ENCODE assay signal across 35 cellular contexts in genomic region chr7:147394329-147394728, GRCh38.
DNase-seq lines count a peak whose midpoint lies in the region; ATAC-seq, FAIRE-seq and TF ChIP-seq lines count a peak whose summit lies in the region.
"Had no signal": no experiment of that assay in that cellular context is flagged by ENCODE, and none has a peak within 500 bp of the region (broad histone marks: within the 10 kb centered on the region; RNA-seq: fewer than 3 reads in every experiment).

No MANE protein-coding gene starts in this region.

- no TSS peak for BruUV-seq in HepG2 (replicated peaks; lab: Mats Ljungman, UMichigan)
- BruUV-seq in IMR-90 (replicated peaks; lab: Mats Ljungman, UMichigan) = no TSS peak
- BruUV-seq in K562 (replicated peaks; lab: Mats Ljungman, UMichigan) = no TSS peak

- H3K4me2 ChIP-seq in HepG2 (ENCODE audit: low read depth, low read length) (no peak overlapping the region), A549 (no peak overlapping the region), IMR-90 (ENCODE audit: low read depth, low read length) (no peak overlapping the region), K562 (ENCODE audit: insufficient read depth, low read length) (no peak overlapping the region)
- H3K4me2 ChIP-seq: BLaER1; BLaER1 treated with 17β-estradiol and CSF1 and Interleukin-3, amounts not matched to agents 10 nM and 100 nM had no signal

- H2BK120ac ChIP-seq in IMR-90 (ENCODE audit: low read depth, low read length) = no peak overlapping the region

- no peak overlapping the region for H4K91ac ChIP-seq in IMR-90 (ENCODE audit: insufficient read depth, low read depth, low read length)

- no peak overlapping the region for H3K27ac Mint-ChIP-seq in glutamatergic neuron (ENCODE audit: unreplicated experiment)
- H3K27ac Mint-ChIP-seq: B cell; CD14-positive monocyte; CD4-positive, alpha-beta memory T cell; CD4-positive, alpha-beta T cell; CD4-positive, CD25-positive, alpha-beta regulatory T cell; CD8-positive, alpha-beta memory T cell; CD8-positive, alpha-beta T cell had no signal

- H3K4me1 ChIP-seq in HepG2 (ENCODE audit: insufficient read depth, low read length) = no peaks in the 10 kb centered on the region
- no peaks in the 10 kb centered on the region for H3K4me1 ChIP-seq in right lobe of liver
- H3K4me1 ChIP-seq in A549 = no peaks in the 10 kb centered on the region
- H3K4me1 ChIP-seq in IMR-90 (ENCODE audit: control insufficient read depth, insufficient read depth, low read length) = no peaks in the 10 kb centered on the region
- H3K4me1 ChIP-seq in K562 (replicated peaks in 1 of 2; ENCODE audit: control insufficient read depth in 2 of 2, insufficient read depth in 2 of 2, low read length in 2 of 2) = no peaks in the 10 kb centered on the region
- H3K4me1 ChIP-seq: BE2C; BLaER1; BLaER1 treated with 17β-estradiol and CSF1 and Interleukin-3, amounts not matched to agents 10 nM and 100 nM; Caco-2 had no signal

- no peaks in the 10 kb centered on the region for H3K4me1 Mint-ChIP-seq in glutamatergic neuron (ENCODE audit: low read depth, unreplicated experiment)
- H3K4me1 Mint-ChIP-seq: B cell; CD14-positive monocyte; CD4-positive, alpha-beta memory T cell; CD8-positive, alpha-beta memory T cell had no signal

- H2BK5ac ChIP-seq in IMR-90 (ENCODE audit: low read depth, low read length, poor library complexity, severe bottlenecking) = no peak overlapping the region

- H2AK5ac ChIP-seq in IMR-90 (ENCODE audit: low read depth, low read length) = no peak overlapping the region

- no peak for TF ChIP-seq EP300 in HepG2 (IDR thresholded peaks at IDR 0.05; ENCODE audit: low read depth in 2 of 2, low read length in 2 of 2)
- TF ChIP-seq EP300 in HepG2 (CRISPR knock-in tag; IDR thresholded peaks at IDR 0.05; ENCODE audit: borderline replicate concordance) = no peak
- TF ChIP-seq EP300 in A549 (IDR thresholded peaks at IDR 0.05) = no peak
- no peak for TF ChIP-seq EP300 in K562 (IDR thresholded peaks at IDR 0.05; ENCODE audit: low read length)

- TF ChIP-seq CTCF in HepG2 (CRISPR knock-in tag; IDR thresholded peaks at IDR 0.05) (no peak), right lobe of liver (IDR thresholded peaks at IDR 0.05) (no peak), A549 (IDR thresholded peaks at IDR 0.05) (no peak), IMR-90 (conservative IDR thresholded peaks at IDR 0.05; ENCODE audit: low read depth, low read length) (no peak), K562 (IDR thresholded peaks at IDR 0.05 in 2 of 3, conservative IDR thresholded peaks at IDR 0.05 in 1 of 3; ENCODE audit: insufficient read depth in 2 of 3, low read depth in 1 of 3, low read length in 3 of 3) (no peak), glutamatergic neuron (IDR thresholded peaks at IDR 0.05; ENCODE audit: partially characterized antibody, unreplicated experiment) (no peak)

- ATAC-seq in HepG2 = no peak
- ATAC-seq in right lobe of liver = no peak
- ATAC-seq in A549 = no peak
- no peak for ATAC-seq in IMR-90 (ENCODE audit: low read depth)
- no peak for ATAC-seq in K562
- ATAC-seq in GM19467 (IDR thresholded peaks at IDR 0.05; ENCODE audit: unreplicated experiment) = no peak
- ATAC-seq: CD8-positive, alpha-beta T cell had no signal

- CTCF ChIA-PET in HepG2 (lab: Yijun Ruan, JAX; ENCODE audit: low intra/inter-chr PET ratio, low total read pairs) = no interaction called here
- CTCF ChIA-PET in A549 (lab: Yijun Ruan, JAX) = no interaction called here
- CTCF ChIA-PET in IMR-90 (lab: Yijun Ruan, JAX) = no interaction called here
- CTCF ChIA-PET in K562 (lab: Yijun Ruan, JAX; ENCODE audit: low intra/inter-chr PET ratio) = no interaction called here

- no peak overlapping the region for H4K5ac ChIP-seq in IMR-90 (ENCODE audit: low read depth, low read length)

- no peaks in the 10 kb centered on the region for H3K27me3 Mint-ChIP-seq in glutamatergic neuron (ENCODE audit: unreplicated experiment)
- H3K27me3 Mint-ChIP-seq: B cell; CD4-positive, alpha-beta memory T cell; CD4-positive, alpha-beta T cell; CD4-positive, CD25-positive, alpha-beta regulatory T cell; CD8-positive, alpha-beta memory T cell had no signal

- H3K79me1 ChIP-seq in IMR-90 (ENCODE audit: low read depth in 1 of 2, low read length in 2 of 2) = no peaks in the 10 kb centered on the region

- no peak overlapping the region for H3K27ac ChIP-seq in HepG2 (ENCODE audit: extremely low read length, insufficient read depth, low read length)
- H3K27ac ChIP-seq in right lobe of liver = no peak overlapping the region
- no peak overlapping the region for H3K27ac ChIP-seq in A549
- H3K27ac ChIP-seq in IMR-90 (ENCODE audit: insufficient read depth, low read length) = no peak overlapping the region
- H3K27ac ChIP-seq in K562 (ENCODE audit: extremely low read depth, low read depth, low read length) = no peak overlapping the region
- H3K27ac ChIP-seq: 22Rv1; BLaER1; BLaER1 treated with 17β-estradiol and CSF1 and Interleukin-3, amounts not matched to agents 10 nM and 100 nM; C4-2B had no signal

- H3K4ac ChIP-seq in IMR-90 (ENCODE audit: low read depth, low read length) = no peak overlapping the region

- no peak for TF ChIP-seq RAD21 in HepG2 (CRISPR knock-in tag; IDR thresholded peaks at IDR 0.05)
- TF ChIP-seq RAD21 in A549 (conservative IDR thresholded peaks at IDR 0.05 in 1 of 2, IDR thresholded peaks at IDR 0.05 in 1 of 2) = no peak
- TF ChIP-seq RAD21 in IMR-90 (IDR thresholded peaks at IDR 0.05; ENCODE audit: low read length) = no peak
- no peak for TF ChIP-seq RAD21 in K562 (CRISPR knock-in tag; conservative IDR thresholded peaks at IDR 0.05 in 1 of 2, IDR thresholded peaks at IDR 0.05 in 1 of 2)

- no peak for DNase-seq in HepG2 (ENCODE audit: low spot score)
- no peak for DNase-seq in right lobe of liver
- DNase-seq in A549 (ENCODE audit: low read depth in 1 of 2, low spot score in 1 of 2) = no peak
- no peak for DNase-seq in IMR-90
- DNase-seq in K562 (ENCODE audit: extremely low read depth in 1 of 4, low spot score in 3 of 4) = no peak
- DNase-seq in globus pallidus (ENCODE audit: low spot score) = no peak
- no peak for DNase-seq in glutamatergic neuron
- DNase-seq: 8988T; ACHN; AML-193; BE2C; C1 segment of cervical spinal cord; Caco-2; Calu3; CD4-positive, alpha-beta memory T cell; CD4-positive, alpha-beta T cell; CD4-positive, CD25-positive, alpha-beta regulatory T cell; CD8-positive, alpha-beta memory T cell; CD8-positive, alpha-beta T cell; COR-L47; DMS 273 treated with DMSO at 0.1 percent for 48 hours; DMS153; DMS53; DMS79; DMS79 treated with DMSO at 0.1 percent for 48 hours; DND-41; EL had no signal

- H2AFZ ChIP-seq in HepG2 (ENCODE audit: low read length) (no peak overlapping the region), IMR-90 (replicated peaks; ENCODE audit: low read length, poor library complexity) (no peak overlapping the region), K562 (ENCODE audit: low read depth, low read length) (no peak overlapping the region)

- H2BK15ac ChIP-seq in IMR-90 (ENCODE audit: low read depth, low read length) = no peak overlapping the region

- no peaks in the 10 kb centered on the region for H3K9me3 Mint-ChIP-seq in glutamatergic neuron (ENCODE audit: unreplicated experiment)

- no peak overlapping the region for H2BK20ac ChIP-seq in IMR-90 (ENCODE audit: low read depth, low read length)

- no peak overlapping the region for H3K56ac ChIP-seq in IMR-90 (ENCODE audit: extremely low read depth, insufficient read depth, low read length)

- H4K20me1 ChIP-seq in HepG2 (ENCODE audit: insufficient read depth, low read length) (no peaks in the 10 kb centered on the region), IMR-90 (ENCODE audit: insufficient read depth, low read length) (no peaks in the 10 kb centered on the region), K562 (replicated peaks; ENCODE audit: control insufficient read depth, insufficient read depth, low read length) (no peaks in the 10 kb centered on the region)
- H4K20me1 ChIP-seq: BLaER1; BLaER1 treated with 17β-estradiol and CSF1 and Interleukin-3, amounts not matched to agents 10 nM and 100 nM had no signal

- in situ Hi-C loops in HepG2 (cut with HindIII; ENCODE audit: extremely low pct_ligation_motif_present, low pct_unique_long_range_greater_than_20kb) = no loop called here
- in situ Hi-C loops in IMR-90 (cut with MboI; ENCODE audit: low sequenced_read_pairs) = no loop called here
- in situ Hi-C loops in K562 (cut with MboI) = no loop called here

- H3K36me3 Mint-ChIP-seq in glutamatergic neuron (ENCODE audit: unreplicated experiment) = no peaks in the 10 kb centered on the region
- H3K36me3 Mint-ChIP-seq: CD14-positive monocyte; CD4-positive, alpha-beta memory T cell; CD4-positive, CD25-positive, alpha-beta regulatory T cell; CD8-positive, alpha-beta memory T cell; CD8-positive, alpha-beta T cell had no signal

- no peak overlapping the region for H3K9ac ChIP-seq in HepG2 (ENCODE audit: insufficient read depth, low read depth, low read length)
- H3K9ac ChIP-seq in IMR-90 (ENCODE audit: low read depth, low read length) = no peak overlapping the region
- no peak overlapping the region for H3K9ac ChIP-seq in K562 (ENCODE audit: insufficient read depth in 1 of 2, low read depth in 2 of 2, low read length in 2 of 2)
- H3K9ac ChIP-seq: BLaER1; BLaER1 treated with 17β-estradiol and CSF1 and Interleukin-3, amounts not matched to agents 10 nM and 100 nM had no signal

- intact Hi-C loops in HepG2 (cut with micrococcal nuclease; ENCODE audit: unreplicated experiment) (no loop called here), right lobe of liver (cut with DNase I) (no loop called here), IMR-90 (cut with micrococcal nuclease) (no loop called here), K562 (cut with micrococcal nuclease) (no loop called here)

- H3K27me3 ChIP-seq in HepG2 (ENCODE audit: control insufficient read depth in 1 of 2, insufficient read depth in 2 of 2, low read length in 2 of 2) (no peaks in the 10 kb centered on the region), right lobe of liver (no peaks in the 10 kb centered on the region), IMR-90 (ENCODE audit: control insufficient read depth, insufficient read depth, low read length) (no peaks in the 10 kb centered on the region), K562 (ENCODE audit: control insufficient read depth in 2 of 2, insufficient read depth in 2 of 2, low read length in 2 of 2) (no peaks in the 10 kb centered on the region)
- H3K27me3 ChIP-seq: BE2C; BLaER1; BLaER1 treated with 17β-estradiol and CSF1 and Interleukin-3, amounts not matched to agents 10 nM and 100 nM had no signal

- TF ChIP-seq POLR2A in HepG2 (IDR thresholded peaks at IDR 0.05; ENCODE audit: insufficient read depth in 1 of 2, low read depth in 2 of 2, low read length in 2 of 2) = no peak
- TF ChIP-seq POLR2A in right lobe of liver (IDR thresholded peaks at IDR 0.05) = no peak
- TF ChIP-seq POLR2A in A549 (IDR thresholded peaks at IDR 0.05; ENCODE audit: low read length) = no peak
- TF ChIP-seq POLR2A in IMR-90 (IDR thresholded peaks at IDR 0.05; ENCODE audit: low read depth, low read length) = no peak
- TF ChIP-seq POLR2A in K562 (conservative IDR thresholded peaks at IDR 0.05) = no peak

- H3K14ac ChIP-seq in IMR-90 (replicated peaks; ENCODE audit: low read depth, low read length) = no peak overlapping the region

- H3K4me3 Mint-ChIP-seq in glutamatergic neuron (ENCODE audit: unreplicated experiment) = no peak overlapping the region
- H3K4me3 Mint-ChIP-seq: B cell; CD14-positive monocyte; CD4-positive, alpha-beta memory T cell; CD4-positive, alpha-beta T cell; CD8-positive, alpha-beta memory T cell; CD8-positive, alpha-beta T cell had no signal

- H3K23ac ChIP-seq in IMR-90 (ENCODE audit: low read depth, low read length) = no peak overlapping the region

- H3K18ac ChIP-seq in IMR-90 (ENCODE audit: low read depth, low read length) = no peak overlapping the region

- FAIRE-seq in HepG2 (lab: Jason Lieb, UNC) (no peak), A549 (lab: Jason Lieb, UNC) (no peak), K562 (lab: Jason Lieb, UNC) (no peak)
- FAIRE-seq: D721Med had no signal

- H3K9me1 ChIP-seq in IMR-90 (ENCODE audit: insufficient read depth, low read length) (no peaks in the 10 kb centered on the region), K562 (ENCODE audit: control insufficient read depth, insufficient read depth, low read length) (no peaks in the 10 kb centered on the region)

- dilution Hi-C loops in IMR-90 (cut with HindIII; ENCODE audit: low sequenced_read_pairs, unreplicated experiment) = no loop called here

- H3K9me3 ChIP-seq in HepG2 (ENCODE audit: low read length) = peaks cover 76% of the 10 kb centered on the region
- H3K9me3 ChIP-seq in right lobe of liver = no peaks in the 10 kb centered on the region
- H3K9me3 ChIP-seq in A549 = no peaks in the 10 kb centered on the region
- no peaks in the 10 kb centered on the region for H3K9me3 ChIP-seq in IMR-90 (ENCODE audit: control insufficient read depth, insufficient read depth, low read length)
- no peaks in the 10 kb centered on the region; the same call in 1 of the 2 replicates for H3K9me3 ChIP-seq in K562 (replicated peaks; ENCODE audit: control insufficient read depth, insufficient read depth, low read depth, low read length)
- H3K9me3 ChIP-seq: BE2C, BLaER1, Caco-2 had no signal

- H3K4me3 ChIP-seq in HepG2 (replicated peaks in 1 of 3; ENCODE audit: insufficient read depth in 1 of 3, low read depth in 2 of 3, low read length in 3 of 3) (no peak overlapping the region), right lobe of liver (no peak overlapping the region), A549 (no peak overlapping the region), IMR-90 (ENCODE audit: insufficient read depth, low read depth, low read length) (no peak overlapping the region), K562 (no peak overlapping the region)
- H3K4me3 ChIP-seq: BLaER1; BLaER1 treated with 17β-estradiol and CSF1 and Interleukin-3, amounts not matched to agents 10 nM and 100 nM had no signal

- no peak overlapping the region for H2AK9ac ChIP-seq in IMR-90 (replicated peaks; ENCODE audit: low read depth, low read length, poor library complexity)

- POLR2A ChIA-PET in HepG2 (lab: Yijun Ruan, JAX) (no interaction called here), A549 (lab: Yijun Ruan, JAX) (no interaction called here), IMR-90 (lab: Charles Lee; ENCODE audit: unreplicated experiment) (no interaction called here), K562 (lab: Yijun Ruan, JAX) (no interaction called here)

- H3K79me2 ChIP-seq in HepG2 (ENCODE audit: insufficient read depth, low read length) (no peaks in the 10 kb centered on the region), K562 (ENCODE audit: control insufficient read depth, insufficient read depth, low read length) (no peaks in the 10 kb centered on the region)

- no peak overlapping the region for H4K8ac ChIP-seq in IMR-90 (ENCODE audit: low read depth in 2 of 2, low read length in 2 of 2)

- H3K36me3 ChIP-seq in HepG2 (replicated peaks in 1 of 2; ENCODE audit: control insufficient read depth in 1 of 2, insufficient read depth in 2 of 2, low read length in 2 of 2) (no peaks in the 10 kb centered on the region), right lobe of liver (no peaks in the 10 kb centered on the region), IMR-90 (ENCODE audit: control insufficient read depth, insufficient read depth, low read length) (no peaks in the 10 kb centered on the region), K562 (ENCODE audit: control insufficient read depth, insufficient read depth, low read length) (no peaks in the 10 kb centered on the region)
- H3K36me3 ChIP-seq: BE2C; BLaER1; BLaER1 treated with 17β-estradiol and CSF1 and Interleukin-3, amounts not matched to agents 10 nM and 100 nM had no signal

Comparison
In these comparisons a context has a peak if more than half of its experiments do, and no peak if none do; other contexts are left out.
1. Of the 241 proteins assayed by ChIP-seq in both HepG2 and K562: peak only in HepG2: MAFF; only in K562: none; in both: none; in neither: 239; mixed calls (peak in some experiments, not most) for 1.